In the genomic region with DNA sequence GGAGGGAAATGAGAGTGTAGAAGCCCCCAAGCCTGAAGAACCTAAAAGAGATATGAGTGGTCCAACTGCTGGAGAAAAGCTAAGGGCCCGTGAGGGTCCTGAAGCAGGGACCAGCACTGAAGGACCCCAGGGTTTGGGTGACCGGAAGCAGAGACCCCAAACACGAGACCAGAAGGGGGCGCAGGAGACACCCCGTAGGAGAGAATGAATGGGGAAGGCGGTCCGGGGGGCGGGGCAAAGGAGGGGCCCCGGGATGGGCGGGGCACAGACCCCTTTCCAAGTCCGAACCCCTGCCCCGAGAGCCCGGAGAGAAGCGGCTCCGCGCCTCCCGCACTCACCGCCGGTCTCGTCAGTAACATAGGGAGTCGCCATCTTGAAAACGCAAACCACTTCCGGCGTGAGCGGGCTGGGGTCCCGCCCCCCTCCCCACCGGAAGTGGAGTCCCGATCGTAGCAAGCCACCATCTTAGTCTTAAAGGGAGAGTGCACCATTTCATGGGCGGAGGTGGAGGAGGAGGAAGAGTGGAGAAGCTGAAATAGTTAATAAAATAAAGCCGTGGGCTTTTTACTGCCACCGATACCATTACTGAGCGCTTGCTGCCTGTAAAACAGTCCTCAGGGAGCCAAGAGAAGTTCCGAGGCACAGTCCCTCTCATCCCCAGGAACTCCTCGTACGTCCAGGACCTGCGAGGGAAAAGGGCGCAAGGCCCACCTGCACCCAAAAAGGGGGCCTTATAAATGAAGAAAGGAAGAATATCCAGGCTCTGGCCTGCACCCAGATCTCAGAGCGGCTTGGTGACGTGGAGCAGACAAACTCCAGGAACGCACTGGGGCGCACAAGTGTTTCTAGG, we compare ENCODE assay signal across 1 cellular context.
TF ChIP-seq lines count a peak whose summit lies in the region.

No MANE protein-coding gene starts in this region.

TF ChIP-seq in HepG2, 621 proteins besides CTCF, POLR2A, EP300 and RAD21 (continued from another document and continues in another):
- TF ChIP-seq, protein P1, sequence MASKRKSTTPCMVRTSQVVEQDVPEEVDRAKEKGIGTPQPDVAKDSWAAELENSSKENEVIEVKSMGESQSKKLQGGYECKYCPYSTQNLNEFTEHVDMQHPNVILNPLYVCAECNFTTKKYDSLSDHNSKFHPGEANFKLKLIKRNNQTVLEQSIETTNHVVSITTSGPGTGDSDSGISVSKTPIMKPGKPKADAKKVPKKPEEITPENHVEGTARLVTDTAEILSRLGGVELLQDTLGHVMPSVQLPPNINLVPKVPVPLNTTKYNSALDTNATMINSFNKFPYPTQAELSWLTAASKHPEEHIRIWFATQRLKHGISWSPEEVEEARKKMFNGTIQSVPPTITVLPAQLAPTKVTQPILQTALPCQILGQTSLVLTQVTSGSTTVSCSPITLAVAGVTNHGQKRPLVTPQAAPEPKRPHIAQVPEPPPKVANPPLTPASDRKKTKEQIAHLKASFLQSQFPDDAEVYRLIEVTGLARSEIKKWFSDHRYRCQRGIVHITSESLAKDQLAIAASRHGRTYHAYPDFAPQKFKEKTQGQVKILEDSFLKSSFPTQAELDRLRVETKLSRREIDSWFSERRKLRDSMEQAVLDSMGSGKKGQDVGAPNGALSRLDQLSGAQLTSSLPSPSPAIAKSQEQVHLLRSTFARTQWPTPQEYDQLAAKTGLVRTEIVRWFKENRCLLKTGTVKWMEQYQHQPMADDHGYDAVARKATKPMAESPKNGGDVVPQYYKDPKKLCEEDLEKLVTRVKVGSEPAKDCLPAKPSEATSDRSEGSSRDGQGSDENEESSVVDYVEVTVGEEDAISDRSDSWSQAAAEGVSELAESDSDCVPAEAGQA (IDR thresholded peaks at IDR 0.05; ENCODE audit: low read depth), result peak; percentile 95
- TF ChIP-seq, protein P1 (CRISPR knock-in tag; IDR thresholded peaks at IDR 0.05; ENCODE audit: borderline replicate concordance), result 0 out of 2 replicates have a peak, but pooled peaks have one; percentile 25
- TF ChIP-seq YY1 (IDR thresholded peaks at IDR 0.05; ENCODE audit: insufficient read depth, insufficient replicate concordance, low read depth, low read length), result peak; percentile 97
- TF ChIP-seq CREB1 (IDR thresholded peaks at IDR 0.05), result 0 out of 2 replicates have a peak, but pooled peaks have one; percentile 4
- TF ChIP-seq CREB1 (CRISPR knock-in tag; IDR thresholded peaks at IDR 0.05), result no peak
- peak; percentile 56; the same call in 1 of the 2 replicates for TF ChIP-seq KDM2A (CRISPR knock-in tag; IDR thresholded peaks at IDR 0.05; ENCODE audit: borderline replicate concordance, low read depth)
- TF ChIP-seq ASH2L (IDR thresholded peaks at IDR 0.05; ENCODE audit: insufficient read length, low read depth, low read length), result peak; percentile 77
- TF ChIP-seq, protein P2, sequence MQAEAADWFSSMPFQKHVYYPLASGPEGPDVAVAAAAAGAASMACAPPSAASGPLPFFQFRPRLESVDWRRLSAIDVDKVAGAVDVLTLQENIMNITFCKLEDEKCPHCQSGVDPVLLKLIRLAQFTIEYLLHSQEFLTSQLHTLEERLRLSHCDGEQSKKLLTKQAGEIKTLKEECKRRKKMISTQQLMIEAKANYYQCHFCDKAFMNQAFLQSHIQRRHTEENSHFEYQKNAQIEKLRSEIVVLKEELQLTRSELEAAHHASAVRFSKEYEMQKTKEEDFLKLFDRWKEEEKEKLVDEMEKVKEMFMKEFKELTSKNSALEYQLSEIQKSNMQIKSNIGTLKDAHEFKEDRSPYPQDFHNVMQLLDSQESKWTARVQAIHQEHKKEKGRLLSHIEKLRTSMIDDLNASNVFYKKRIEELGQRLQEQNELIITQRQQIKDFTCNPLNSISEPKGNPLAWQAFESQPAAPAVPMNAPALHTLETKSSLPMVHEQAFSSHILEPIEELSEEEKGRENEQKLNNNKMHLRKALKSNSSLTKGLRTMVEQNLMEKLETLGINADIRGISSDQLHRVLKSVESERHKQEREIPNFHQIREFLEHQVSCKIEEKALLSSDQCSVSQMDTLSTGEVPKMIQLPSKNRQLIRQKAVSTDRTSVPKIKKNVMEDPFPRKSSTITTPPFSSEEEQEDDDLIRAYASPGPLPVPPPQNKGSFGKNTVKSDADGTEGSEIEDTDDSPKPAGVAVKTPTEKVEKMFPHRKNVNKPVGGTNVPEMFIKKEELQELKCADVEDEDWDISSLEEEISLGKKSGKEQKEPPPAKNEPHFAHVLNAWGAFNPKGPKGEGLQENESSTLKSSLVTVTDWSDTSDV (CRISPR knock-in tag; IDR thresholded peaks at IDR 0.05), result 0 out of 2 replicates have a peak, but pooled peaks have one; percentile 8
- TF ChIP-seq NRL (CRISPR knock-in tag; IDR thresholded peaks at IDR 0.05; ENCODE audit: borderline replicate concordance), result peak; percentile 70; the same call in 1 of the 2 replicates
- TF ChIP-seq KLF15 (CRISPR knock-in tag; IDR thresholded peaks at IDR 0.05; ENCODE audit: borderline replicate concordance), result 0 out of 2 replicates have a peak, but pooled peaks have one; percentile 39
- TF ChIP-seq KMT2B (CRISPR knock-in tag; IDR thresholded peaks at IDR 0.05), result peak; percentile 63
- TF ChIP-seq, protein P3, sequence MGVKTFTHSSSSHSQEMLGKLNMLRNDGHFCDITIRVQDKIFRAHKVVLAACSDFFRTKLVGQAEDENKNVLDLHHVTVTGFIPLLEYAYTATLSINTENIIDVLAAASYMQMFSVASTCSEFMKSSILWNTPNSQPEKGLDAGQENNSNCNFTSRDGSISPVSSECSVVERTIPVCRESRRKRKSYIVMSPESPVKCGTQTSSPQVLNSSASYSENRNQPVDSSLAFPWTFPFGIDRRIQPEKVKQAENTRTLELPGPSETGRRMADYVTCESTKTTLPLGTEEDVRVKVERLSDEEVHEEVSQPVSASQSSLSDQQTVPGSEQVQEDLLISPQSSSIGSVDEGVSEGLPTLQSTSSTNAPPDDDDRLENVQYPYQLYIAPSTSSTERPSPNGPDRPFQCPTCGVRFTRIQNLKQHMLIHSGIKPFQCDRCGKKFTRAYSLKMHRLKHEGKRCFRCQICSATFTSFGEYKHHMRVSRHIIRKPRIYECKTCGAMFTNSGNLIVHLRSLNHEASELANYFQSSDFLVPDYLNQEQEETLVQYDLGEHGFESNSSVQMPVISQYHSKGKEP (CRISPR knock-in tag; IDR thresholded peaks at IDR 0.05), result no peak
- TF ChIP-seq, protein P4, sequence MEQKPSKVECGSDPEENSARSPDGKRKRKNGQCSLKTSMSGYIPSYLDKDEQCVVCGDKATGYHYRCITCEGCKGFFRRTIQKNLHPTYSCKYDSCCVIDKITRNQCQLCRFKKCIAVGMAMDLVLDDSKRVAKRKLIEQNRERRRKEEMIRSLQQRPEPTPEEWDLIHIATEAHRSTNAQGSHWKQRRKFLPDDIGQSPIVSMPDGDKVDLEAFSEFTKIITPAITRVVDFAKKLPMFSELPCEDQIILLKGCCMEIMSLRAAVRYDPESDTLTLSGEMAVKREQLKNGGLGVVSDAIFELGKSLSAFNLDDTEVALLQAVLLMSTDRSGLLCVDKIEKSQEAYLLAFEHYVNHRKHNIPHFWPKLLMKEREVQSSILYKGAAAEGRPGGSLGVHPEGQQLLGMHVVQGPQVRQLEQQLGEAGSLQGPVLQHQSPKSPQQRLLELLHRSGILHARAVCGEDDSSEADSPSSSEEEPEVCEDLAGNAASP (CRISPR knock-in tag; IDR thresholded peaks at IDR 0.05; ENCODE audit: borderline replicate concordance), result no peak
- TF ChIP-seq XBP1 (CRISPR knock-in tag; IDR thresholded peaks at IDR 0.05), result 0 out of 2 replicates have a peak, but pooled peaks have one; percentile 32
- no peak for TF ChIP-seq PITX1 (CRISPR knock-in tag; IDR thresholded peaks at IDR 0.05)
- TF ChIP-seq SP2 (CRISPR knock-in tag; IDR thresholded peaks at IDR 0.05), result peak; percentile 70
- TF ChIP-seq ZNF652 (CRISPR knock-in tag; IDR thresholded peaks at IDR 0.05; ENCODE audit: borderline replicate concordance, low read depth), result peak; percentile 93
- no peak for TF ChIP-seq ZNF224 (CRISPR knock-in tag; IDR thresholded peaks at IDR 0.05)
- TF ChIP-seq MEIS1 (CRISPR knock-in tag; IDR thresholded peaks at IDR 0.05; ENCODE audit: borderline replicate concordance), result 0 out of 2 replicates have a peak, but pooled peaks have one; percentile 42
- TF ChIP-seq ZSCAN29 (CRISPR knock-in tag; conservative IDR thresholded peaks at IDR 0.05), result no peak
- TF ChIP-seq NCOR1 (IDR thresholded peaks at IDR 0.05; ENCODE audit: borderline replicate concordance, low read length), result peak; percentile 30; the same call in 1 of the 2 replicates
- TF ChIP-seq, protein P5, sequence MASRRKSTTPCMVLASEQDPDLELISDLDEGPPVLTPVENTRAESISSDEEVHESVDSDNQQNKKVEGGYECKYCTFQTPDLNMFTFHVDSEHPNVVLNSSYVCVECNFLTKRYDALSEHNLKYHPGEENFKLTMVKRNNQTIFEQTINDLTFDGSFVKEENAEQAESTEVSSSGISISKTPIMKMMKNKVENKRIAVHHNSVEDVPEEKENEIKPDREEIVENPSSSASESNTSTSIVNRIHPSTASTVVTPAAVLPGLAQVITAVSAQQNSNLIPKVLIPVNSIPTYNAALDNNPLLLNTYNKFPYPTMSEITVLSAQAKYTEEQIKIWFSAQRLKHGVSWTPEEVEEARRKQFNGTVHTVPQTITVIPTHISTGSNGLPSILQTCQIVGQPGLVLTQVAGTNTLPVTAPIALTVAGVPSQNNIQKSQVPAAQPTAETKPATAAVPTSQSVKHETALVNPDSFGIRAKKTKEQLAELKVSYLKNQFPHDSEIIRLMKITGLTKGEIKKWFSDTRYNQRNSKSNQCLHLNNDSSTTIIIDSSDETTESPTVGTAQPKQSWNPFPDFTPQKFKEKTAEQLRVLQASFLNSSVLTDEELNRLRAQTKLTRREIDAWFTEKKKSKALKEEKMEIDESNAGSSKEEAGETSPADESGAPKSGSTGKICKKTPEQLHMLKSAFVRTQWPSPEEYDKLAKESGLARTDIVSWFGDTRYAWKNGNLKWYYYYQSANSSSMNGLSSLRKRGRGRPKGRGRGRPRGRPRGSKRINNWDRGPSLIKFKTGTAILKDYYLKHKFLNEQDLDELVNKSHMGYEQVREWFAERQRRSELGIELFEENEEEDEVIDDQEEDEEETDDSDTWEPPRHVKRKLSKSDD (CRISPR knock-in tag; IDR thresholded peaks at IDR 0.05; ENCODE audit: low read depth), result peak; percentile 84; the same call in 1 of the 2 replicates
- peak; percentile 94 for TF ChIP-seq ZBTB7B (CRISPR knock-in tag; IDR thresholded peaks at IDR 0.05)
- TF ChIP-seq, protein P6, sequence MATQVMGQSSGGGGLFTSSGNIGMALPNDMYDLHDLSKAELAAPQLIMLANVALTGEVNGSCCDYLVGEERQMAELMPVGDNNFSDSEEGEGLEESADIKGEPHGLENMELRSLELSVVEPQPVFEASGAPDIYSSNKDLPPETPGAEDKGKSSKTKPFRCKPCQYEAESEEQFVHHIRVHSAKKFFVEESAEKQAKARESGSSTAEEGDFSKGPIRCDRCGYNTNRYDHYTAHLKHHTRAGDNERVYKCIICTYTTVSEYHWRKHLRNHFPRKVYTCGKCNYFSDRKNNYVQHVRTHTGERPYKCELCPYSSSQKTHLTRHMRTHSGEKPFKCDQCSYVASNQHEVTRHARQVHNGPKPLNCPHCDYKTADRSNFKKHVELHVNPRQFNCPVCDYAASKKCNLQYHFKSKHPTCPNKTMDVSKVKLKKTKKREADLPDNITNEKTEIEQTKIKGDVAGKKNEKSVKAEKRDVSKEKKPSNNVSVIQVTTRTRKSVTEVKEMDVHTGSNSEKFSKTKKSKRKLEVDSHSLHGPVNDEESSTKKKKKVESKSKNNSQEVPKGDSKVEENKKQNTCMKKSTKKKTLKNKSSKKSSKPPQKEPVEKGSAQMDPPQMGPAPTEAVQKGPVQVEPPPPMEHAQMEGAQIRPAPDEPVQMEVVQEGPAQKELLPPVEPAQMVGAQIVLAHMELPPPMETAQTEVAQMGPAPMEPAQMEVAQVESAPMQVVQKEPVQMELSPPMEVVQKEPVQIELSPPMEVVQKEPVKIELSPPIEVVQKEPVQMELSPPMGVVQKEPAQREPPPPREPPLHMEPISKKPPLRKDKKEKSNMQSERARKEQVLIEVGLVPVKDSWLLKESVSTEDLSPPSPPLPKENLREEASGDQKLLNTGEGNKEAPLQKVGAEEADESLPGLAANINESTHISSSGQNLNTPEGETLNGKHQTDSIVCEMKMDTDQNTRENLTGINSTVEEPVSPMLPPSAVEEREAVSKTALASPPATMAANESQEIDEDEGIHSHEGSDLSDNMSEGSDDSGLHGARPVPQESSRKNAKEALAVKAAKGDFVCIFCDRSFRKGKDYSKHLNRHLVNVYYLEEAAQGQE (IDR thresholded peaks at IDR 0.05; ENCODE audit: borderline replicate concordance in 1 of 2, low read depth in 1 of 2, low read length in 2 of 2), result 0 out of 4 replicates have a peak, but pooled peaks of 1 of the 2 experiments have one; percentile 12
- 0 out of 2 replicates have a peak, but pooled peaks have one; percentile 14 for TF ChIP-seq ZNF558 (CRISPR knock-in tag; IDR thresholded peaks at IDR 0.05; ENCODE audit: borderline replicate concordance)
- TF ChIP-seq ZNF143 (CRISPR knock-in tag; IDR thresholded peaks at IDR 0.05), result peak; percentile 53
- TF ChIP-seq, protein P7, sequence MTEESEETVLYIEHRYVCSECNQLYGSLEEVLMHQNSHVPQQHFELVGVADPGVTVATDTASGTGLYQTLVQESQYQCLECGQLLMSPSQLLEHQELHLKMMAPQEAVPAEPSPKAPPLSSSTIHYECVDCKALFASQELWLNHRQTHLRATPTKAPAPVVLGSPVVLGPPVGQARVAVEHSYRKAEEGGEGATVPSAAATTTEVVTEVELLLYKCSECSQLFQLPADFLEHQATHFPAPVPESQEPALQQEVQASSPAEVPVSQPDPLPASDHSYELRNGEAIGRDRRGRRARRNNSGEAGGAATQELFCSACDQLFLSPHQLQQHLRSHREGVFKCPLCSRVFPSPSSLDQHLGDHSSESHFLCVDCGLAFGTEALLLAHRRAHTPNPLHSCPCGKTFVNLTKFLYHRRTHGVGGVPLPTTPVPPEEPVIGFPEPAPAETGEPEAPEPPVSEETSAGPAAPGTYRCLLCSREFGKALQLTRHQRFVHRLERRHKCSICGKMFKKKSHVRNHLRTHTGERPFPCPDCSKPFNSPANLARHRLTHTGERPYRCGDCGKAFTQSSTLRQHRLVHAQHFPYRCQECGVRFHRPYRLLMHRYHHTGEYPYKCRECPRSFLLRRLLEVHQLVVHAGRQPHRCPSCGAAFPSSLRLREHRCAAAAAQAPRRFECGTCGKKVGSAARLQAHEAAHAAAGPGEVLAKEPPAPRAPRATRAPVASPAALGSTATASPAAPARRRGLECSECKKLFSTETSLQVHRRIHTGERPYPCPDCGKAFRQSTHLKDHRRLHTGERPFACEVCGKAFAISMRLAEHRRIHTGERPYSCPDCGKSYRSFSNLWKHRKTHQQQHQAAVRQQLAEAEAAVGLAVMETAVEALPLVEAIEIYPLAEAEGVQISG (CRISPR knock-in tag; IDR thresholded peaks at IDR 0.05), result peak; percentile 70
- peak; percentile 66; the same call in 1 of the 2 replicates for TF ChIP-seq HOXA5 (CRISPR knock-in tag; IDR thresholded peaks at IDR 0.05)
